ENCODE assay signal across 9 cellular contexts in genomic region chr18:79982736-79983135, GRCh38. TPM values are rescaled to one million over a fixed set of nuclear protein-coding genes. Genes with fewer than 3 reads are reported as not detected.
A peak's percentile ranks its signal among the peaks of the same experiment; 100 is the strongest.
DNase-seq lines count a peak whose midpoint lies in the region; ATAC-seq lines count a peak whose summit lies in the region.
"Had no signal": no experiment of that assay in that cellular context is flagged by ENCODE, and none has a peak within 500 bp of the region (broad histone marks: within the 10 kb centered on the region; RNA-seq: fewer than 3 reads in every experiment).

No MANE protein-coding gene starts in this region.

- H3K79me2 ChIP-seq in GM23248 (ENCODE audit: insufficient read depth), result peaks cover 100% of the 10 kb centered on the region

- H3K4me2 ChIP-seq in GM23248 (ENCODE audit: unreplicated experiment), result no peak overlapping the region

- H3K27me3 ChIP-seq in GM23248 (replicated peaks; ENCODE audit: insufficient read depth), result no peaks in the 10 kb centered on the region

- H3K9ac ChIP-seq in GM23248, result no peak overlapping the region

- no peak overlapping the region for H2AFZ ChIP-seq in GM23248

- no peaks in the 10 kb centered on the region for H3K27me3 Mint-ChIP-seq in activated CD4-positive, alpha-beta memory T cell treated with anti-CD3 and anti-CD28 coated beads, Interleukin-2, amount 10 ng/mL, durations not matched to agents 7 days and 5 days

- no peak overlapping the region for H3K27ac ChIP-seq in GM23248

- H3F3A ChIP-seq in GM23248 (ENCODE audit: insufficient read depth), result peaks cover 5% of the 10 kb centered on the region; the same call in 1 of the 2 replicates

- no peak overlapping the region for H3K4me3 Mint-ChIP-seq in activated CD4-positive, alpha-beta memory T cell treated with anti-CD3 and anti-CD28 coated beads, Interleukin-2, amount 10 ng/mL, durations not matched to agents 7 days and 5 days

- POLR2A ChIA-PET in activated CD4-positive, alpha-beta memory T cell treated with anti-CD3 and anti-CD28 coated beads, Interleukin-2, amount 10 ng/mL, durations not matched to agents 7 days and 5 days (lab: Charles Lee), result interaction anchor here (1.4 to 2.7 kb wide), 2 partner anchors 19 to 21 kb away, joined by 4 to 14 read pairs; partner anchors contain the start of gene HSBP1L1

- ATAC-seq in left lobe of liver, result peak; percentile 25
- ATAC-seq in HG03571 (IDR thresholded peaks at IDR 0.05; ENCODE audit: unreplicated experiment), result no peak
- ATAC-seq in GM21737 (IDR thresholded peaks at IDR 0.05; ENCODE audit: unreplicated experiment), result no peak

- H3K4me1 ChIP-seq in GM23248 (ENCODE audit: insufficient read depth), result peaks cover 4% of the 10 kb centered on the region; the same call in 1 of the 2 replicates

- H3K27ac Mint-ChIP-seq in activated CD4-positive, alpha-beta memory T cell treated with anti-CD3 and anti-CD28 coated beads, Interleukin-2, amount 10 ng/mL, durations not matched to agents 7 days and 5 days, result peak overlapping the region; percentile 44

- H3K4me3 ChIP-seq in GM23248, result no peak overlapping the region

- DNase-seq in C1 segment of cervical spinal cord (lab: John Stamatoyannopoulos, UW) (peak in 9 of 14 donors; percentile 21 to 67 (median 30)), GM23248 (peak; percentile 31), left lobe of liver (ENCODE audit: low spot score) (no peak), SW480 (ENCODE audit: low spot score) (no peak), HT-29 (ENCODE audit: low spot score) (no peak)
- DNase-seq in activated CD4-positive, alpha-beta memory T cell treated with anti-CD3 and anti-CD28 coated beads, Interleukin-2, amount 10 ng/mL, durations not matched to agents 7 days and 5 days, result peak; percentile 53
- DNase-seq: NCI-H1105 treated with DMSO at 0.1 percent for 48 hours had no signal

- peaks cover 23% of the 10 kb centered on the region for H4K20me1 ChIP-seq in GM23248 (ENCODE audit: insufficient read depth)

- H3K9me3 ChIP-seq in GM23248 (ENCODE audit: low read depth), result no peaks in the 10 kb centered on the region

- in situ Hi-C loops in GM23248 (cut with MboI), result no loop called here

- WGBS in GM23248 (ENCODE audit: low coverage in 1 of 2, low lambda C conversion rate in 2 of 2, missing lambda C conversion rate in 2 of 2), 2 experiments, result 94 to 95% methylated on average over 6 of the region's 6 CpGs

- no peaks in the 10 kb centered on the region for H3K9me2 ChIP-seq in GM23248 (ENCODE audit: insufficient read depth)

- CTCF ChIA-PET in activated CD4-positive, alpha-beta memory T cell treated with anti-CD3 and anti-CD28 coated beads, Interleukin-2, amount 10 ng/mL, durations not matched to agents 7 days and 5 days (lab: Charles Lee), result interaction anchor here (1.1 kb wide), 1 partner anchor 21 kb away, joined by 4 read pairs; no protein-coding TSS in a partner anchor

- peaks cover 9% of the 10 kb centered on the region for H3K36me3 ChIP-seq in GM23248 (ENCODE audit: low read depth)

- H3K9me3 Mint-ChIP-seq in activated CD4-positive, alpha-beta memory T cell treated with anti-CD3 and anti-CD28 coated beads, Interleukin-2, amount 10 ng/mL, durations not matched to agents 7 days and 5 days, result no peaks in the 10 kb centered on the region

- H3K36me3 Mint-ChIP-seq in activated CD4-positive, alpha-beta memory T cell treated with anti-CD3 and anti-CD28 coated beads, Interleukin-2, amount 10 ng/mL, durations not matched to agents 7 days and 5 days (ENCODE audit: low read depth), result peaks cover 48% of the 10 kb centered on the region

- peaks cover 76% of the 10 kb centered on the region for H3K4me1 Mint-ChIP-seq in activated CD4-positive, alpha-beta memory T cell treated with anti-CD3 and anti-CD28 coated beads, Interleukin-2, amount 10 ng/mL, durations not matched to agents 7 days and 5 days

RNA-seq across cellular contexts. Expression of gene TXNL4A, which starts 5.6 kb away (rescaled TPM):
- 17.4 and 28.5 TPM in 2 replicates for total RNA-seq in GM23248 (2014; rRNA removed; shearing (Covaris generic))
- polyA plus RNA-seq in GM23248 (2016; fragmentation: Nextera tagmentation; extraction: Ambion mirVana), result 192 and 195 TPM in 2 replicates
- total RNA-seq in activated CD4-positive, alpha-beta memory T cell treated with anti-CD3 and anti-CD28 coated beads, Interleukin-2, amount 10 ng/mL, durations not matched to agents 7 days and 5 days, result 100 to 1,000 TPM; 120 TPM
- 48.3 TPM for total RNA-seq in left lobe of liver
- 63.4 and 70.8 TPM in 2 replicates for total RNA-seq in HT-29 (2014; rRNA removed; shearing (Covaris generic))

RNA-seq across cellular contexts. Expression of gene HSBP1L1, which starts 18.3 kb away (rescaled TPM):
- 6.8 and 17.8 TPM in 2 replicates for total RNA-seq in GM23248 (2014; rRNA removed; shearing (Covaris generic))
- polyA plus RNA-seq in GM23248 (2016; fragmentation: Nextera tagmentation; extraction: Ambion mirVana), result 27.0 and 28.7 TPM in 2 replicates
- 1 to 10 TPM; 9.0 to 9.2 TPM for total RNA-seq in activated CD4-positive, alpha-beta memory T cell treated with anti-CD3 and anti-CD28 coated beads, Interleukin-2, amount 10 ng/mL, durations not matched to agents 7 days and 5 days
- total RNA-seq in left lobe of liver, result 20.2 TPM
- 38.3 and 43.6 TPM in 2 replicates for total RNA-seq in HT-29 (2014; rRNA removed; shearing (Covaris generic))

RNA-seq across cellular contexts. Expression of gene SLC66A2, which starts 31.3 kb away (rescaled TPM):
- total RNA-seq in GM23248 (2014; rRNA removed; shearing (Covaris generic)), result 67.0 and 85.5 TPM in 2 replicates
- 33.1 and 33.5 TPM in 2 replicates for polyA plus RNA-seq in GM23248 (2016; fragmentation: Nextera tagmentation; extraction: Ambion mirVana)
- total RNA-seq in activated CD4-positive, alpha-beta memory T cell treated with anti-CD3 and anti-CD28 coated beads, Interleukin-2, amount 10 ng/mL, durations not matched to agents 7 days and 5 days, result 10 to 100 TPM; 28.6 to 32.0 TPM
- total RNA-seq in left lobe of liver, result 140 TPM
- total RNA-seq in HT-29 (2014; rRNA removed; shearing (Covaris generic)), result 37.4 and 41.9 TPM in 2 replicates

RNA-seq across cellular contexts. Expression of gene RBFA, which starts 51.5 kb away (rescaled TPM):
- 23.4 and 28.2 TPM in 2 replicates for total RNA-seq in GM23248 (2014; rRNA removed; shearing (Covaris generic))
- 27.9 and 29.2 TPM in 2 replicates for polyA plus RNA-seq in GM23248 (2016; fragmentation: Nextera tagmentation; extraction: Ambion mirVana)
- total RNA-seq in activated CD4-positive, alpha-beta memory T cell treated with anti-CD3 and anti-CD28 coated beads, Interleukin-2, amount 10 ng/mL, durations not matched to agents 7 days and 5 days, result 10 to 100 TPM; 13.9 to 16.8 TPM
- 20.7 TPM for total RNA-seq in left lobe of liver
- 20.2 and 36.8 TPM in 2 replicates for total RNA-seq in HT-29 (2014; rRNA removed; shearing (Covaris generic))

Comparison
In these comparisons a context has a peak if more than half of its experiments do, and no peak if none do; other contexts are left out.
1. DNase-seq: peak in C1 segment of cervical spinal cord (9 of 14), GM23248 (single experiment) and activated CD4-positive, alpha-beta memory T cell treated with anti-CD3 and anti-CD28 coated beads, Interleukin-2, amount 10 ng/mL, durations not matched to agents 7 days and 5 days (single experiment); none in left lobe of liver (single experiment), SW480 (single experiment) and HT-29 (single experiment).